22 cellular contexts compared by ENCODE assay signal in genomic region chr1:187931781-187932180, GRCh38.
DNase-seq lines count a peak whose midpoint lies in the region; ATAC-seq, FAIRE-seq and TF ChIP-seq lines count a peak whose summit lies in the region.
"Had no signal": no experiment of that assay in that cellular context is flagged by ENCODE, and none has a peak within 500 bp of the region (broad histone marks: within the 10 kb centered on the region; RNA-seq: fewer than 3 reads in every experiment).

No MANE protein-coding gene starts in this region.

- H3K4me1 ChIP-seq in H9 (ENCODE audit: insufficient read depth, low read length) (peaks cover 6% of the 10 kb centered on the region; the same call in 1 of the 2 replicates), H1 (replicated peaks in 1 of 4; ENCODE audit: control insufficient read depth in 3 of 4, insufficient read depth in 4 of 4, low read length in 3 of 4) (peaks cover 2 to 5% (median 4%) of the 10 kb centered on the region in 4 experiments; a peak in 3 of 7 replicates), trophoblast cell (ENCODE audit: control insufficient read depth in 1 of 2, insufficient read depth in 2 of 2, low read length in 2 of 2) (no peaks in the 10 kb centered on the region)
- H3K4me1 ChIP-seq: A549 had no signal

- H2BK20ac ChIP-seq in H9 (ENCODE audit: low read depth, low read length, poor library complexity, severe bottlenecking) (no peak overlapping the region), H1 (ENCODE audit: low read length) (no peak overlapping the region)

- DNase-seq in H9 (no peak), H1 (ENCODE audit: low read depth in 1 of 2, low spot score in 2 of 2) (no peak), kidney tubule cell (ENCODE audit: low spot score) (peak; percentile 30), trophoblast cell (no peak), NCI-H226 (no peak), GM19239 (ENCODE audit: insufficient read length, low spot score) (no peak), NCI-H2227 (lab: John Stamatoyannopoulos, UW; ENCODE audit: unreplicated experiment) (no peak)
- DNase-seq: AML-193; CD4-positive, alpha-beta T cell; H7; HFFc6; NCI-H1092 treated with DMSO at 0.1 percent for 48 hours; NCI-H1436; NCI-H187 treated with DMSO at 0.1 percent for 48 hours; NCI-H526 treated with DMSO at 0.1 percent for 48 hours; SHP77 treated with DMSO at 0.1 percent for 48 hours had no signal

- H3K4ac ChIP-seq in H9 (ENCODE audit: low read depth, low read length) (no peak overlapping the region), H1 (replicated peaks; ENCODE audit: insufficient read length, low read depth, low read length) (no peak overlapping the region), trophoblast cell (ENCODE audit: low read depth, low read length) (no peak overlapping the region)

- no peaks in the 10 kb centered on the region; the same call in 1 of the 2 replicates for H3K27me3 Mint-ChIP-seq in H9 (ENCODE audit: low read depth)
- H3K27me3 Mint-ChIP-seq: CD4-positive, alpha-beta T cell had no signal

- H2BK5ac ChIP-seq in H9 (ENCODE audit: insufficient read length, low read length) (no peak overlapping the region), H1 (ENCODE audit: low read depth, low read length) (no peak overlapping the region), trophoblast cell (ENCODE audit: low read depth, low read length, poor library complexity) (no peak overlapping the region)

- H3K14ac ChIP-seq in H9 (ENCODE audit: insufficient read depth, low read length) (no peak overlapping the region), H1 (ENCODE audit: insufficient read length) (no peak overlapping the region), trophoblast cell (ENCODE audit: low read length) (no peak overlapping the region)

- FAIRE-seq in H1 (lab: Jason Lieb, UNC) (no peak), GM19239 (lab: Jason Lieb, UNC) (no peak)
- FAIRE-seq: A549, G401.6 had no signal

- no peak for TF ChIP-seq RAD21 in H1 (IDR thresholded peaks at IDR 0.05 in 1 of 2, conservative IDR thresholded peaks at IDR 0.05 in 1 of 2; ENCODE audit: low read depth in 2 of 2, low read length in 2 of 2)

- no peak overlapping the region for H3K4me3 ChIP-seq in H1 (ENCODE audit: extremely low read depth in 1 of 4, insufficient read depth in 2 of 4, low read depth in 3 of 4, low read length in 4 of 4)
- H3K4me3 ChIP-seq in trophoblast cell (ENCODE audit: low read depth, low read length) = no peak overlapping the region
- H3K4me3 ChIP-seq: A549; BLaER1 treated with 17β-estradiol and CSF1 and Interleukin-3, amounts not matched to agents 10 nM and 100 nM had no signal

- H3K4me2 ChIP-seq in H9 (ENCODE audit: insufficient read depth, insufficient read length, low read length) (no peak overlapping the region), H1 (ENCODE audit: insufficient read depth in 1 of 2, low read depth in 2 of 2, low read length in 2 of 2) (no peak overlapping the region), trophoblast cell (ENCODE audit: low read length) (no peak overlapping the region)
- H3K4me2 ChIP-seq: A549; BLaER1 treated with 17β-estradiol and CSF1 and Interleukin-3, amounts not matched to agents 10 nM and 100 nM had no signal

- H4K12ac ChIP-seq in trophoblast cell (ENCODE audit: low read depth, low read length) = no peak overlapping the region

- TF ChIP-seq EP300 in H1 (IDR thresholded peaks at IDR 0.05; ENCODE audit: borderline replicate concordance in 1 of 2, low read depth in 2 of 2, low read length in 2 of 2) = no peak

- TF ChIP-seq POLR2A in H1 (IDR thresholded peaks at IDR 0.05; ENCODE audit: control extremely low read depth in 1 of 2, low read depth in 2 of 2, low read length in 2 of 2) = no peak

- H3K79me2 ChIP-seq in H9 (ENCODE audit: insufficient read depth, low read length) = no peaks in the 10 kb centered on the region
- no peaks in the 10 kb centered on the region for H3K79me2 ChIP-seq in H1 (ENCODE audit: control insufficient read depth in 1 of 2, insufficient read depth in 2 of 2, low read length in 2 of 2)
- no peaks in the 10 kb centered on the region for H3K79me2 ChIP-seq in trophoblast cell (ENCODE audit: control insufficient read depth, insufficient read depth, low read length, poor library complexity)

- CTCF ChIA-PET in H1 (lab: Charles Lee; ENCODE audit: partially characterized antibody) = interaction anchor here (0.6 kb wide), 2 partner anchors 147 to 265 kb away, joined by 3 to 4 read pairs; no protein-coding TSS in a partner anchor

- H3K9ac ChIP-seq in H9 (ENCODE audit: extremely low read depth, insufficient read length, low read length) (no peak overlapping the region), H1 (replicated peaks in 1 of 4; ENCODE audit: extremely low read depth in 1 of 4, low read depth in 3 of 4, low read length in 3 of 4) (no peak overlapping the region), trophoblast cell (ENCODE audit: low read length) (no peak overlapping the region)
- H3K9ac ChIP-seq: BLaER1 treated with 17β-estradiol and CSF1 and Interleukin-3, amounts not matched to agents 10 nM and 100 nM had no signal

- H4K8ac ChIP-seq in H9 (replicated peaks; ENCODE audit: insufficient read length, low read depth, low read length) = no peak overlapping the region
- H4K8ac ChIP-seq in H1 (ENCODE audit: extremely low read depth, insufficient read depth, low read length) = no peak overlapping the region
- no peak overlapping the region for H4K8ac ChIP-seq in trophoblast cell (ENCODE audit: low read depth, low read length)

- H2AFZ ChIP-seq in H9 (ENCODE audit: low read length) = peak overlapping the region; percentile 78
- peak overlapping the region; percentile 72; the same call in 1 of the 2 replicates for H2AFZ ChIP-seq in H1 (ENCODE audit: low read length)
- peak overlapping the region; percentile 83 for H2AFZ ChIP-seq in trophoblast cell (ENCODE audit: insufficient read depth, low read length, poor library complexity)

- H3K23me2 ChIP-seq in H9 (ENCODE audit: insufficient read length, low read depth, low read length, poor library complexity, severe bottlenecking) (no peaks in the 10 kb centered on the region), H1 (ENCODE audit: low read depth, low read length) (no peaks in the 10 kb centered on the region)

- POLR2A ChIA-PET in H1 (lab: Charles Lee; ENCODE audit: partially characterized antibody) = no interaction called here

- H3K79me1 ChIP-seq in H9 (ENCODE audit: insufficient read depth, low read depth, low read length, poor library complexity, severe bottlenecking) = no peaks in the 10 kb centered on the region
- no peaks in the 10 kb centered on the region for H3K79me1 ChIP-seq in H1 (ENCODE audit: low read depth, low read length)
- H3K79me1 ChIP-seq in trophoblast cell (ENCODE audit: low read length) = no peaks in the 10 kb centered on the region

- no peak for TF ChIP-seq CTCF in H9 (conservative IDR thresholded peaks at IDR 0.05)
- TF ChIP-seq CTCF in H1 (IDR thresholded peaks at IDR 0.05; ENCODE audit: control extremely low read depth in 1 of 3, insufficient read depth in 1 of 3, low read depth in 1 of 3, low read length in 3 of 3) = no peak

- no peak overlapping the region for H2BK120ac ChIP-seq in H9 (ENCODE audit: low read depth, low read length, poor library complexity, severe bottlenecking)
- H2BK120ac ChIP-seq in H1 (replicated peaks; ENCODE audit: low read depth, low read length) = no peak overlapping the region
- no peak overlapping the region for H2BK120ac ChIP-seq in trophoblast cell (ENCODE audit: insufficient read depth, low read length, poor library complexity)

- peaks cover 2 to 5% of the 10 kb centered on the region in 2 experiments; a peak in 3 of 5 replicates for H3K9me3 Mint-ChIP-seq in H9
- H3K9me3 Mint-ChIP-seq: HFFc6 had no signal

- H3K18ac ChIP-seq in H9 (ENCODE audit: insufficient read length, low read depth, low read length) = no peak overlapping the region
- H3K18ac ChIP-seq in H1 (ENCODE audit: extremely low read depth, low read length) = no peak overlapping the region
- H3K18ac ChIP-seq in trophoblast cell (ENCODE audit: low read length) = no peak overlapping the region

- no peak overlapping the region for H3T11ph ChIP-seq in H9 (ENCODE audit: low read length)

- no peak overlapping the region for H4K5ac ChIP-seq in H9 (ENCODE audit: insufficient read length, low read depth, low read length)
- H4K5ac ChIP-seq in H1 (ENCODE audit: insufficient read length, low read depth, low read length) = no peak overlapping the region

- H3K36me3 ChIP-seq in H1 (ENCODE audit: control insufficient read depth in 2 of 4, insufficient read depth in 4 of 4, low read length in 3 of 4) (no peaks in the 10 kb centered on the region), trophoblast cell (ENCODE audit: control insufficient read depth in 1 of 2, insufficient read depth in 2 of 2, low read length in 2 of 2) (no peaks in the 10 kb centered on the region)
- H3K36me3 ChIP-seq: BLaER1 treated with 17β-estradiol and CSF1 and Interleukin-3, amounts not matched to agents 10 nM and 100 nM had no signal

- ATAC-seq in HG02938 (IDR thresholded peaks at IDR 0.05; ENCODE audit: unreplicated experiment) = no peak
- ATAC-seq: A549, Panc1 had no signal

- H3K27ac Mint-ChIP-seq in H9 = no peak overlapping the region
- H3K27ac Mint-ChIP-seq: CD4-positive, alpha-beta T cell; HFFc6 had no signal

- H4K20me1 ChIP-seq in H9 (ENCODE audit: control insufficient read depth, insufficient read depth, insufficient read length) = no peaks in the 10 kb centered on the region
- H4K20me1 ChIP-seq in H1 (replicated peaks in 1 of 2; ENCODE audit: control insufficient read depth in 1 of 2, insufficient read depth in 2 of 2, low read length in 2 of 2) = no peaks in the 10 kb centered on the region
- H4K20me1 ChIP-seq: BLaER1 treated with 17β-estradiol and CSF1 and Interleukin-3, amounts not matched to agents 10 nM and 100 nM had no signal

- H3K4me3 Mint-ChIP-seq in H9 = no peak overlapping the region
- H3K4me3 Mint-ChIP-seq: CD4-positive, alpha-beta T cell; HFFc6 had no signal

- H3K56ac ChIP-seq in H9 (ENCODE audit: insufficient read length, low read depth, low read length) (no peak overlapping the region), H1 (replicated peaks; ENCODE audit: insufficient read length, low read depth, low read length) (no peak overlapping the region)

- H3K27ac ChIP-seq in H9 (ENCODE audit: insufficient read length, low read depth, low read length) (no peak overlapping the region), H1 (ENCODE audit: low read depth, low read length) (no peak overlapping the region), trophoblast cell (ENCODE audit: low read depth, low read length) (no peak overlapping the region)
- H3K27ac ChIP-seq: A549; BLaER1 treated with 17β-estradiol and CSF1 and Interleukin-3, amounts not matched to agents 10 nM and 100 nM; RWPE1 had no signal

- peaks cover 18 to 21% of the 10 kb centered on the region in 2 experiments for H3K4me1 Mint-ChIP-seq in H9

- H3K27me3 ChIP-seq in H9 (ENCODE audit: insufficient read depth, low read length) = no peaks in the 10 kb centered on the region
- H3K27me3 ChIP-seq in H1 (replicated peaks in 1 of 4; ENCODE audit: control insufficient read depth in 3 of 4, extremely low read depth in 1 of 4, insufficient read depth in 3 of 4, low read length in 3 of 4) = no peaks in the 10 kb centered on the region
- no peaks in the 10 kb centered on the region for H3K27me3 ChIP-seq in trophoblast cell (ENCODE audit: insufficient read depth, low read length)
- H3K27me3 ChIP-seq: BLaER1 treated with 17β-estradiol and CSF1 and Interleukin-3, amounts not matched to agents 10 nM and 100 nM had no signal

- H3K9me3 ChIP-seq in H9 (ENCODE audit: control insufficient read depth, low read depth, low read length) (no peaks in the 10 kb centered on the region), H1 (ENCODE audit: insufficient read depth in 2 of 2, low read depth in 1 of 2, low read length in 1 of 2) (no peaks in the 10 kb centered on the region), trophoblast cell (ENCODE audit: insufficient read depth, low read depth, low read length) (no peaks in the 10 kb centered on the region)
- H3K9me3 ChIP-seq: A549 had no signal

- H3K23ac ChIP-seq in H9 (ENCODE audit: insufficient read length, low read depth, low read length) = no peak overlapping the region
- H3K23ac ChIP-seq in H1 (ENCODE audit: insufficient read length) = no peak overlapping the region
- no peak overlapping the region for H3K23ac ChIP-seq in trophoblast cell (ENCODE audit: low read length)

- no peak overlapping the region for H2BK12ac ChIP-seq in H9 (ENCODE audit: insufficient read length, low read depth, low read length)
- H2BK12ac ChIP-seq in H1 (ENCODE audit: low read depth, low read length) = no peak overlapping the region
- H2BK12ac ChIP-seq in trophoblast cell (ENCODE audit: low read length) = no peak overlapping the region

- H2AK5ac ChIP-seq in H9 (ENCODE audit: insufficient read length, low read length) = no peak overlapping the region
- H2AK5ac ChIP-seq in H1 (ENCODE audit: low read depth, low read length) = no peak overlapping the region
- H2AK5ac ChIP-seq in trophoblast cell (ENCODE audit: low read length) = no peak overlapping the region

- whole genome bisulfite sequencing in H9 (ENCODE audit: extremely low coverage, insufficient read length, low lambda C conversion rate) = no CpG with 5 or more reads among the region's 7 CpGs
- 77% methylated on average over 7 of the region's 7 CpGs; no CpG with 5 or more reads in 1 of the 2 experiments for WGBS in H1 (ENCODE audit: extremely low coverage in 1 of 2, insufficient coverage in 1 of 2, insufficient read length in 1 of 2, insufficient replicate concordance in 2 of 2, low coverage in 1 of 2, low lambda C conversion rate in 2 of 2, missing lambda C conversion rate in 1 of 2), 2 experiments
- WGBS in trophoblast cell (ENCODE audit: extremely low coverage, insufficient coverage, insufficient read length) = no CpG with 5 or more reads among the region's 7 CpGs

- H4K91ac ChIP-seq in H9 (ENCODE audit: insufficient read length, low read depth, low read length) (no peak overlapping the region), H1 (replicated peaks; ENCODE audit: insufficient read length, low read length) (no peak overlapping the region), trophoblast cell (ENCODE audit: low read depth, low read length) (no peak overlapping the region)

- no peaks in the 10 kb centered on the region for H3K36me3 Mint-ChIP-seq in H9 (ENCODE audit: insufficient read depth in 1 of 3, low read depth in 3 of 3)

- H2BK15ac ChIP-seq in H9 (ENCODE audit: low read depth, low read length) (no peak overlapping the region), H1 (ENCODE audit: low read length) (no peak overlapping the region)
